34 cellular contexts compared by ENCODE assay signal in genomic region chr6:161626132-161626676, GRCh38.
"Had no signal": no experiment of that assay in that cellular context is flagged by ENCODE, and none has a peak within 500 bp of the region (broad histone marks: within the 10 kb centered on the region; RNA-seq: fewer than 3 reads in every experiment).

No MANE protein-coding gene starts in this region.

- H3K27me3 ChIP-seq: ascending aorta, cardiac muscle cell had no signal

- H3K9me3 Mint-ChIP-seq: activated CD8-positive, alpha-beta T cell treated with anti-CD3 and anti-CD28 coated beads for 36 hours; activated T-helper 17 cell treated with anti-CD3 and anti-CD28 coated beads, Interleukin-2, amount 50 U/mL, for 72 hours had no signal

- H3K27ac ChIP-seq: ascending aorta, cardiac muscle cell, PC-9, RWPE1, WERI-Rb-1 had no signal

- H3K36me3 Mint-ChIP-seq: activated naive CD8-positive, alpha-beta T cell treated with anti-CD3 and anti-CD28 coated beads for 36 hours had no signal

- H3K4me3 Mint-ChIP-seq: activated CD4-positive, alpha-beta T cell treated with anti-CD3 and anti-CD28 coated beads, Interleukin-2, amount 10 ng/mL, durations not matched to agents 24 days and 14 days; activated CD8-positive, alpha-beta T cell treated with anti-CD3 and anti-CD28 coated beads for 36 hours; activated naive CD8-positive, alpha-beta T cell treated with anti-CD3 and anti-CD28 coated beads for 36 hours; activated T-cell treated with anti-CD3 and anti-CD28 coated beads, Interleukin-2, amount 50 U/mL, for 72 hours; activated T-helper 17 cell treated with anti-CD3 and anti-CD28 coated beads, Interleukin-2, amount 50 U/mL, for 72 hours; central memory CD8-positive, alpha-beta T cell had no signal

- H3K4me3 ChIP-seq: ascending aorta, cardiac muscle cell, PC-9 had no signal

- H3K4me1 Mint-ChIP-seq: activated CD4-positive, alpha-beta T cell treated with anti-CD3 and anti-CD28 coated beads, Interleukin-2, amount 10 ng/mL, durations not matched to agents 24 days and 14 days; activated naive CD8-positive, alpha-beta T cell treated with anti-CD3 and anti-CD28 coated beads for 36 hours; activated T-helper 17 cell treated with anti-CD3 and anti-CD28 coated beads, Interleukin-2, amount 50 U/mL, for 72 hours had no signal

- H3K9me3 ChIP-seq: ascending aorta had no signal

- H3K27me3 Mint-ChIP-seq: activated CD4-positive, alpha-beta T cell treated with anti-CD3 and anti-CD28 coated beads, Interleukin-2, amount 10 ng/mL, durations not matched to agents 24 days and 14 days; activated CD8-positive, alpha-beta T cell treated with anti-CD3 and anti-CD28 coated beads for 36 hours; activated naive CD8-positive, alpha-beta T cell treated with anti-CD3 and anti-CD28 coated beads for 36 hours had no signal

- H3K27ac Mint-ChIP-seq: activated CD4-positive, alpha-beta T cell treated with anti-CD3 and anti-CD28 coated beads, Interleukin-2, amount 10 ng/mL, durations not matched to agents 24 days and 14 days; activated CD8-positive, alpha-beta T cell treated with anti-CD3 and anti-CD28 coated beads for 36 hours; activated naive CD8-positive, alpha-beta T cell treated with anti-CD3 and anti-CD28 coated beads for 36 hours; activated T-cell treated with anti-CD3 and anti-CD28 coated beads, Interleukin-2, amount 50 U/mL, for 72 hours; activated T-helper 17 cell treated with anti-CD3 and anti-CD28 coated beads, Interleukin-2, amount 50 U/mL, for 72 hours had no signal

- ATAC-seq: activated CD8-positive, alpha-beta T cell treated with anti-CD3 and anti-CD28 coated beads for 36 hours; activated T-cell treated with anti-CD3 and anti-CD28 coated beads, Interleukin-2, amount 50 U/mL, for 72 hours; activated T-helper 17 cell treated with anti-CD3 and anti-CD28 coated beads, Interleukin-2, amount 50 U/mL, for 72 hours; Right ventricle myocardium inferior had no signal

- DNase-seq: activated CD4-positive, alpha-beta T cell treated with anti-CD3 and anti-CD28 coated beads for 1 hour; activated CD4-positive, alpha-beta T cell treated with anti-CD3 and anti-CD28 coated beads, Interleukin-2, amount 10 ng/mL, durations not matched to agents 24 days and 14 days; activated CD4-positive, alpha-beta T cell treated with anti-CD3 and anti-CD28 coated beads, Interleukin-2, amount 50 U/mL, for 4 hours; activated CD4-positive, CD25-positive, alpha-beta regulatory T cell; activated CD8-positive, alpha-beta T cell treated with anti-CD3 and anti-CD28 coated beads for 36 hours; activated effector memory CD4-positive, alpha-beta T cell treated with anti-CD3 and anti-CD28 coated beads, Interleukin-2, amount 50 U/mL, for 16 hours; activated naive CD4-positive, alpha-beta T cell; activated naive CD4-positive, alpha-beta T cell treated with anti-CD3 and anti-CD28 coated beads, Interleukin-2, amount 50 U/mL, for 16 hours; activated naive CD8-positive, alpha-beta T cell treated with anti-CD3 and anti-CD28 coated beads for 36 hours; activated T-cell treated with anti-CD3 and anti-CD28 coated beads, Interleukin-2, amount 50 U/mL, for 1 hour; activated T-cell treated with anti-CD3 and anti-CD28 coated beads, Interleukin-2, amount 50 U/mL, for 72 hours; amniotic stem cell; NCI-H1092 treated with DMSO at 0.1 percent for 48 hours; NCI-H1417; NCI-H146; NCI-H187; NCI-H2029 treated with DMSO at 0.1 percent for 48 hours; NCI-H2107; NCI-H2171; NCI-H510A; NCI-H526; NCI-H748 treated with DMSO at 0.1 percent for 48 hours; NK-92 treated with Interleukin-12 subunit alpha and Interleukin-12 subunit beta, amount 100 ng/mL, for 24 hours; PC-9; SIG-M5; SW 1271; T1000; WERI-Rb-1 had no signal

- H3K36me3 ChIP-seq: ascending aorta, cardiac muscle cell, WERI-Rb-1 had no signal
